13 cellular contexts compared by ENCODE assay signal in genomic region chr6:86017236-86017635, GRCh38.
A peak's percentile ranks its signal among the peaks of the same experiment; 100 is the strongest.
DNase-seq lines count a peak whose midpoint lies in the region; ATAC-seq and TF ChIP-seq lines count a peak whose summit lies in the region.
"Had no signal": no experiment of that assay in that cellular context is flagged by ENCODE, and none has a peak within 500 bp of the region (broad histone marks: within the 10 kb centered on the region; RNA-seq: fewer than 3 reads in every experiment).

No MANE protein-coding gene starts in this region.

- intact Hi-C loops in dorsolateral prefrontal cortex (cut with DNase I) = no loop called here

- TF ChIP-seq CTCF in GM12872 (IDR thresholded peaks at IDR 0.05; ENCODE audit: insufficient read depth, low read depth, low read length) = peak; percentile 25; the same call in 2 of the 3 replicates
- TF ChIP-seq CTCF in dorsolateral prefrontal cortex (IDR thresholded peaks at IDR 0.05 in 54 of 56, conservative IDR thresholded peaks at IDR 0.05 in 2 of 56; ENCODE audit: low read depth in 1 of 56, partially characterized antibody in 56 of 56) = no peak

- POLR2A ChIA-PET in HEK293T (lab: Yijun Ruan, JAX) = no interaction called here

- DNase-seq in DMS79 treated with DMSO at 0.1 percent for 48 hours (lab: John Stamatoyannopoulos, UW) (no peak), kidney glomerular epithelial cell (lab: John Stamatoyannopoulos, UW) (no peak), HEK293T (ENCODE audit: extremely low spot score) (no peak), dorsolateral prefrontal cortex (no peak)
- DNase-seq: activated naive CD4-positive, alpha-beta T cell; caudate nucleus; NCI-H446 treated with DMSO at 0.1 percent for 48 hours; T-helper 17 cell had no signal

- CTCF ChIA-PET in HEK293T (lab: Yijun Ruan, JAX) = interaction anchor here (0.6 kb wide), 1 partner anchor 19 kb away, joined by 9 read pairs; no protein-coding TSS in a partner anchor

- H3K4me3 ChIP-seq in dorsolateral prefrontal cortex = no peak overlapping the region

- no peaks in the 10 kb centered on the region for H3K27me3 ChIP-seq in dorsolateral prefrontal cortex

- H3K27ac ChIP-seq in dorsolateral prefrontal cortex = no peak overlapping the region

- ATAC-seq in GM19328 (IDR thresholded peaks at IDR 0.05; ENCODE audit: unreplicated experiment) = peak; percentile 57
- peak; percentile 64 for ATAC-seq in HG02571 (IDR thresholded peaks at IDR 0.05; ENCODE audit: unreplicated experiment)
- ATAC-seq in HG03196 (IDR thresholded peaks at IDR 0.05; ENCODE audit: unreplicated experiment) = peak; percentile 82
- ATAC-seq: esophagus mucosa, T-helper 17 cell had no signal

TF ChIP-seq in HEK293T, 16 proteins besides CTCF, POLR2A, EP300 and RAD21:
- TF ChIP-seq TARDBP (IDR thresholded peaks at IDR 0.05) (no peak), SP1 (IDR thresholded peaks at IDR 0.05) (no peak), ARNT (IDR thresholded peaks at IDR 0.05) (no peak), FOXM1 (IDR thresholded peaks at IDR 0.05; ENCODE audit: borderline replicate concordance) (no peak), PKNOX1 (IDR thresholded peaks at IDR 0.05) (no peak), LEF1 (IDR thresholded peaks at IDR 0.05; ENCODE audit: borderline replicate concordance) (no peak), SUZ12 (IDR thresholded peaks at IDR 0.05) (no peak), ELF4 (IDR thresholded peaks at IDR 0.05) (no peak), HDGF (IDR thresholded peaks at IDR 0.05; ENCODE audit: borderline replicate concordance) (no peak), NFRKB (IDR thresholded peaks at IDR 0.05) (no peak), CTBP1 (IDR thresholded peaks at IDR 0.05; ENCODE audit: borderline replicate concordance) (no peak), FOXA1 (IDR thresholded peaks at IDR 0.05) (no peak), BHLHE40 (IDR thresholded peaks at IDR 0.05; ENCODE audit: borderline replicate concordance) (no peak), L3MBTL2 (conservative IDR thresholded peaks at IDR 0.05) (no peak), FOXK2 (IDR thresholded peaks at IDR 0.05) (no peak), ZNF384 (IDR thresholded peaks at IDR 0.05) (no peak)
